Comparison of ENCODE assay signal across 10 cellular contexts in genomic region chrX:132226169-132226568, GRCh38. TPM values are rescaled to one million over a fixed set of nuclear protein-coding genes. Genes with fewer than 3 reads are reported as not detected.
A peak's percentile ranks its signal among the peaks of the same experiment; 100 is the strongest.
DNase-seq lines count a peak whose midpoint lies in the region; ATAC-seq and TF ChIP-seq lines count a peak whose summit lies in the region.
"Had no signal": no experiment of that assay in that cellular context is flagged by ENCODE, and none has a peak within 500 bp of the region (broad histone marks: within the 10 kb centered on the region; RNA-seq: fewer than 3 reads in every experiment).

No MANE protein-coding gene starts in this region.

- no peaks in the 10 kb centered on the region for H3K9me3 ChIP-seq in body of pancreas

- ATAC-seq in body of pancreas (no peak), GM21723 (IDR thresholded peaks at IDR 0.05; ENCODE audit: unreplicated experiment) (no peak), GM19455 (IDR thresholded peaks at IDR 0.05; ENCODE audit: unreplicated experiment) (no peak)

- H3K27me3 ChIP-seq in body of pancreas, result no peaks in the 10 kb centered on the region

- no peak for DNase-seq in GM10266 (ENCODE audit: extremely low spot score)
- no peak for DNase-seq in body of pancreas
- DNase-seq in myocyte (ENCODE audit: low read depth), result peak; percentile 2
- DNase-seq in activated naive CD4-positive, alpha-beta T cell (lab: John Stamatoyannopoulos, UW), result no peak
- no peak for DNase-seq in ecto neural progenitor cell (ENCODE audit: low spot score)
- DNase-seq: activated CD4-positive, alpha-beta T cell treated with anti-CD3 and anti-CD28 coated beads for 1 hour; NCI-H2081 treated with DMSO at 0.1 percent for 48 hours had no signal

- H3K27ac ChIP-seq in body of pancreas, result no peak overlapping the region

- H3K4me1 ChIP-seq in body of pancreas, result no peaks in the 10 kb centered on the region

- peak; percentile 37 for TF ChIP-seq CTCF in GM10266 (IDR thresholded peaks at IDR 0.05; ENCODE audit: control insufficient read depth, insufficient read depth, low read depth, missing control alignments)
- TF ChIP-seq CTCF in LNCAP (IDR thresholded peaks at IDR 0.05), result peak; percentile 43; the same call in 1 of the 2 replicates
- peak in 5 of 7 experiments; percentile 21 to 36 (median 31) for TF ChIP-seq CTCF in body of pancreas (IDR thresholded peaks at IDR 0.05)

- no peak overlapping the region for H3K4me3 ChIP-seq in body of pancreas

- whole genome bisulfite sequencing in body of pancreas, 2 donors, result 70 to 73% methylated on average over 4 of the region's 4 CpGs

- H3K36me3 ChIP-seq in body of pancreas (replicated peaks in 1 of 2; ENCODE audit: insufficient read depth in 1 of 2, low read depth in 2 of 2), result no peaks in the 10 kb centered on the region

- intact Hi-C loops in body of pancreas (cut with DNase I), result no loop called here

- TF ChIP-seq POLR2A in body of pancreas (IDR thresholded peaks at IDR 0.05), result no peak

RNA-seq across cellular contexts. Expression of gene RAP2C, which starts 6.9 kb away (rescaled TPM):
- total RNA-seq in body of pancreas (1 to 10 TPM; 7.8 to 7.9 TPM), myocyte (19.3 and 21.1 TPM in 2 replicates)
- polyA plus RNA-seq in myocyte (2012), result 16.0 TPM
